In the genomic region with DNA sequence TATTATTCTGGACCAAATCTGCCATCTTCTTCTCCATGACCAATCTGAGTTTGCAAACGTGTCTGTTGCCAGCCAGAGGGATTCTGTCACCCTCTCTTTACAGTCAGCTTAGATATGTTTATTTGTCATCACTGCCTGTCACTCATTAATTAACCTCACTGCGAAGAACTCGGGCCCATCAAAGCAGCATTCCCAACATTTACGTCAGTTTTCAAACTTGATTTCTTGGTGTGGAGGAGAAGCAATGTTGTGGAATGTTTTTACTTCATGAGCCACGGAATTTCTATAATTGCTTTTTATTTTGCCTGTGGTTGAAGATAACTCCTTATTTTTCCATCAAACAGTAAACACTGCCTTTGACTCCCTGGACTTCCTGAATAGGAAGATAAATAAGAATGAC, we compare ENCODE assay signal across 15 cellular contexts.
"Had no signal": no experiment of that assay in that cellular context is flagged by ENCODE, and none has a peak within 500 bp of the region (broad histone marks: within the 10 kb centered on the region; RNA-seq: fewer than 3 reads in every experiment).

No MANE protein-coding gene starts in this region.

- H3K9me3 ChIP-seq: gastrocnemius medialis, right atrium auricular region had no signal

- H3K4me3 Mint-ChIP-seq: activated CD8-positive, alpha-beta memory T cell treated with anti-CD3 and anti-CD28 coated beads, Interleukin-2, amount 10 ng/mL, durations not matched to agents 7 days and 5 days; activated naive CD8-positive, alpha-beta T cell; stimulated activated effector memory CD8-positive, alpha-beta T cell treated with anti-CD3 and anti-CD28 coated beads, Interleukin-12 subunit alpha, Interleukin-12 subunit beta, amount 100 ng/mL, for 72 hours; T-helper 2 cell treated with Interferon-gamma antibody and Interleukin-4, amounts not matched to agents 5 μg/mL and 100 μg/mL, for 36 hours; type B pancreatic cell had no signal

- H3K27ac Mint-ChIP-seq: activated CD8-positive, alpha-beta memory T cell treated with anti-CD3 and anti-CD28 coated beads, Interleukin-2, amount 10 ng/mL, durations not matched to agents 7 days and 5 days; activated naive CD8-positive, alpha-beta T cell; stimulated activated effector memory CD8-positive, alpha-beta T cell treated with anti-CD3 and anti-CD28 coated beads, Interleukin-12 subunit alpha, Interleukin-12 subunit beta, amount 100 ng/mL, for 72 hours; T-helper 2 cell treated with Interferon-gamma antibody and Interleukin-4, amounts not matched to agents 5 μg/mL and 100 μg/mL, for 36 hours; type B pancreatic cell had no signal

- H3K27me3 ChIP-seq: gastrocnemius medialis, right atrium auricular region had no signal

- H3K36me3 ChIP-seq: gastrocnemius medialis, right atrium auricular region had no signal

- H3K27me3 Mint-ChIP-seq: activated naive CD8-positive, alpha-beta T cell had no signal

- H3K36me3 Mint-ChIP-seq: activated CD8-positive, alpha-beta memory T cell treated with anti-CD3 and anti-CD28 coated beads, Interleukin-2, amount 10 ng/mL, durations not matched to agents 7 days and 5 days; activated naive CD8-positive, alpha-beta T cell; type B pancreatic cell had no signal

- ATAC-seq: activated CD8-positive, alpha-beta memory T cell treated with anti-CD3 and anti-CD28 coated beads, Interleukin-2, amount 10 ng/mL, durations not matched to agents 7 days and 5 days; gastrocnemius medialis; stimulated activated effector memory CD8-positive, alpha-beta T cell treated with anti-CD3 and anti-CD28 coated beads, Interleukin-12 subunit alpha, Interleukin-12 subunit beta, amount 100 ng/mL, for 72 hours had no signal

- H3K4me3 ChIP-seq: dorsolateral prefrontal cortex, gastrocnemius medialis, right atrium auricular region had no signal

- DNase-seq: activated CD4-positive, alpha-beta T cell treated with anti-CD3 and anti-CD28 coated beads for 1 hour; activated CD4-positive, alpha-beta T cell treated with anti-CD3 and anti-CD28 coated beads, Interleukin-2, amount 50 U/mL, for 48 hours; activated CD8-positive, alpha-beta memory T cell treated with anti-CD3 and anti-CD28 coated beads, Interleukin-2, amount 10 ng/mL, durations not matched to agents 7 days and 5 days; activated gamma-delta T cell; activated T-cell treated with anti-CD3 and anti-CD28 coated beads, Interleukin-2, amount 50 U/mL, for 48 hours; dorsolateral prefrontal cortex; gastrocnemius medialis; islet precursor cell; posterior cingulate gyrus had no signal

- H3K4me1 ChIP-seq: gastrocnemius medialis, right atrium auricular region had no signal

- H3K27ac ChIP-seq: dorsolateral prefrontal cortex, gastrocnemius medialis, right atrium auricular region had no signal

- FAIRE-seq: bronchial epithelial cell had no signal
